In the genomic region with DNA sequence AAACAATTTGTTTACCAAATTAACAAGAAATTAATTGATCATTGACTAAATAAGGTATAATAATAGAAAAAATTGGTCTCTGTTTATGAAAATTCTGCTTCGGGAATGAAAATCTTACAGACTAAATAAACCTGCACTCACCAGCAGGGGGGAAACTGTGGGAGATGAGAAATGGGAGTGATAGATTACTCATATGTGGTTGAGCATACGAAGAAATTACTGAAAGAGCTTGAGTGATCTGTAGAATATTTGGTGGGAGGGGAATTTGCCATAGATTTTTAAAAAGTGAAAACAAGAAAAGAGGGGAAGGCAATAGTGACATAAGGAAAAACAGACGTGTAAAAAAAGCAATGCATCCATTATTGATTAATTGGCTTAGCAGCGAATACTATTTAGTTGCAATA, we compare ENCODE assay signal across 11 cellular contexts. TPM values are rescaled to one million over a fixed set of nuclear protein-coding genes. Genes with fewer than 3 reads are reported as not detected.
DNase-seq lines count a peak whose midpoint lies in the region; ATAC-seq, FAIRE-seq and TF ChIP-seq lines count a peak whose summit lies in the region.
"Had no signal": no experiment of that assay in that cellular context is flagged by ENCODE, and none has a peak within 500 bp of the region (broad histone marks: within the 10 kb centered on the region; RNA-seq: fewer than 3 reads in every experiment).

No MANE protein-coding gene starts in this region.

- H3K4me3 Mint-ChIP-seq in activated T-cell treated with anti-CD3 and anti-CD28 coated beads, Interleukin-2, amount 50 U/mL, for 4 hours = no peak overlapping the region

- peaks cover 7% of the 10 kb centered on the region for H3K9me3 Mint-ChIP-seq in activated T-cell treated with anti-CD3 and anti-CD28 coated beads, Interleukin-2, amount 50 U/mL, for 4 hours

- peaks cover 36% of the 10 kb centered on the region for H3K4me1 Mint-ChIP-seq in activated T-cell treated with anti-CD3 and anti-CD28 coated beads, Interleukin-2, amount 50 U/mL, for 4 hours (ENCODE audit: low read depth)

- peak; percentile 18 for DNase-seq in AG20443 (ENCODE audit: low spot score)
- DNase-seq in activated T-cell treated with anti-CD3 and anti-CD28 coated beads, Interleukin-2, amount 50 U/mL, for 4 hours = no peak
- DNase-seq in D721Med (ENCODE audit: insufficient read length, low spot score) = no peak
- DNase-seq in substantia nigra (lab: John Stamatoyannopoulos, UW) = no peak
- no peak for DNase-seq in OCI-M2 (lab: John Stamatoyannopoulos, UW; ENCODE audit: unreplicated experiment)
- no peak for DNase-seq in SK-N-DZ (ENCODE audit: low spot score)
- DNase-seq: upper lobe of right lung had no signal

- FAIRE-seq in D721Med (lab: Jason Lieb, UNC) = no peak

- ATAC-seq in GM18861 (IDR thresholded peaks at IDR 0.05; ENCODE audit: unreplicated experiment) = peak; percentile 58
- peak; percentile 44 for ATAC-seq in HG03045 (IDR thresholded peaks at IDR 0.05; ENCODE audit: unreplicated experiment)
- ATAC-seq in activated T-cell treated with anti-CD3 and anti-CD28 coated beads, Interleukin-2, amount 50 U/mL, for 4 hours = peak; percentile 58 to 75
- ATAC-seq: upper lobe of right lung had no signal

- no peaks in the 10 kb centered on the region for H3K36me3 Mint-ChIP-seq in activated T-cell treated with anti-CD3 and anti-CD28 coated beads, Interleukin-2, amount 50 U/mL, for 4 hours (ENCODE audit: insufficient read depth)

- TF ChIP-seq CTCF in D721Med (IDR thresholded peaks at IDR 0.05; ENCODE audit: insufficient read depth, missing control alignments) = no peak

- no peak overlapping the region for H3K27ac ChIP-seq in substantia nigra (ENCODE audit: low read depth, low read length, poor library complexity, severe bottlenecking)
- H3K27ac ChIP-seq: HL-60, upper lobe of right lung had no signal

- peaks cover 15% of the 10 kb centered on the region for H3K27me3 Mint-ChIP-seq in activated T-cell treated with anti-CD3 and anti-CD28 coated beads, Interleukin-2, amount 50 U/mL, for 4 hours (ENCODE audit: low read depth)

RNA-seq across cellular contexts. Expression of a gene that starts 2.2 kb away (rescaled TPM):
- total RNA-seq in activated T-cell treated with anti-CD3 and anti-CD28 coated beads, Interleukin-2, amount 50 U/mL, for 4 hours = 1 to 10 TPM; 3.0 to 9.5 (median 6.8) TPM
- not detected in 2 replicates for polyA plus RNA-seq in SK-N-DZ (2014; cell fraction: cytosol; rRNA removed)
- not detected in 2 replicates for polyA plus RNA-seq in SK-N-DZ (2014; cell fraction: nucleus; rRNA removed)
- total RNA-seq: myocyte had no signal

RNA-seq across cellular contexts. Expression of a gene that starts 18.6 kb away (rescaled TPM):
- total RNA-seq in activated T-cell treated with anti-CD3 and anti-CD28 coated beads, Interleukin-2, amount 50 U/mL, for 4 hours = 10 to 100 TPM; 17.0 to 22.6 (median 17.4) TPM
- polyA plus RNA-seq in SK-N-DZ (2014; cell fraction: cytosol; rRNA removed) = 0.02 TPM in 1 of 2 replicates, not detected in the other
- polyA plus RNA-seq in SK-N-DZ (2014; cell fraction: nucleus; rRNA removed) = not detected in 2 replicates

RNA-seq across cellular contexts. Expression of a gene that starts 43.5 kb away (rescaled TPM):
- under 1 TPM in 1 of 3 donors, not detected in 2; 0.27 TPM for total RNA-seq in activated T-cell treated with anti-CD3 and anti-CD28 coated beads, Interleukin-2, amount 50 U/mL, for 4 hours
- polyA plus RNA-seq in SK-N-DZ (2014; cell fraction: cytosol; rRNA removed) = not detected in 2 replicates
- not detected in 2 replicates for polyA plus RNA-seq in SK-N-DZ (2014; cell fraction: nucleus; rRNA removed)
- total RNA-seq: myocyte, upper lobe of right lung had no signal
